ENCODE assay signal across 1 cellular context in genomic region chr1:16205333-16205671, GRCh38.
TF ChIP-seq lines count a peak whose summit lies in the region.

No MANE protein-coding gene starts in this region.

TF ChIP-seq in HepG2, 621 proteins besides CTCF, POLR2A, EP300 and RAD21:
- TF ChIP-seq PATZ1 (CRISPR knock-in tag; IDR thresholded peaks at IDR 0.05), result 0 out of 2 replicates have a peak, but pooled peaks have one; percentile 6
- TF ChIP-seq CREB1 (IDR thresholded peaks at IDR 0.05), result no peak
- no peak for TF ChIP-seq CREB1 (CRISPR knock-in tag; IDR thresholded peaks at IDR 0.05)
- TF ChIP-seq ZFP91 (CRISPR knock-in tag; IDR thresholded peaks at IDR 0.05; ENCODE audit: borderline replicate concordance), result 0 out of 2 replicates have a peak, but pooled peaks have one; percentile 5
